In genomic region chr4:121256346-121256745, GRCh38 we compare ENCODE assay signal across 7 cellular contexts.
A peak's percentile ranks its signal among the peaks of the same experiment; 100 is the strongest.
DNase-seq lines count a peak whose midpoint lies in the region; ATAC-seq and TF ChIP-seq lines count a peak whose summit lies in the region.

No MANE protein-coding gene starts in this region.

- POLR2A ChIA-PET in RWPE1 (lab: Yijun Ruan, JAX; ENCODE audit: low non-redundant PET): no interaction called here

- H3K27ac ChIP-seq in RWPE1: no peak overlapping the region

- peak; percentile 92 for DNase-seq in RWPE1 (ENCODE audit: low spot score)
- DNase-seq in brain pericyte (ENCODE audit: low read depth, low spot score): peak; percentile 17
- peak; percentile 67 for DNase-seq in stimulated activated CD4-positive, alpha-beta T cell treated with anti-CD3 and anti-CD28 coated beads, Interleukin-15, amount 100 ng/mL, for 24 hours
- no peak for DNase-seq in ecto neural progenitor cell (ENCODE audit: low spot score)
- no peak for DNase-seq in iPS-NIHi11 (ENCODE audit: low spot score)

- TF ChIP-seq CTCF in RWPE1 (conservative IDR thresholded peaks at IDR 0.05; ENCODE audit: low read depth): no peak

- ATAC-seq in GM18907 (IDR thresholded peaks at IDR 0.05; ENCODE audit: unreplicated experiment) (peak; percentile 100), HG02885 (IDR thresholded peaks at IDR 0.05; ENCODE audit: poor library complexity, unreplicated experiment) (peak; percentile 99)

- CTCF ChIA-PET in RWPE1 (lab: Yijun Ruan, JAX): interaction anchor here (1.8 kb wide), 1 partner anchor 64 kb away, joined by 5 read pairs; no protein-coding TSS in a partner anchor

Comparison
In these comparisons a context has a peak if more than half of its experiments do, and no peak if none do; other contexts are left out.
1. DNase-seq: peak in RWPE1 (single experiment), brain pericyte (single experiment) and stimulated activated CD4-positive, alpha-beta T cell treated with anti-CD3 and anti-CD28 coated beads, Interleukin-15, amount 100 ng/mL, for 24 hours (single experiment); none in ecto neural progenitor cell (single experiment) and iPS-NIHi11 (single experiment).